ENCODE assay signal across 9 cellular contexts in genomic region chr1:109912873-109913272, GRCh38. TPM values are rescaled to one million over a fixed set of nuclear protein-coding genes. Genes with fewer than 3 reads are reported as not detected.
DNase-seq lines count a peak whose midpoint lies in the region; ATAC-seq and TF ChIP-seq lines count a peak whose summit lies in the region.
"Had no signal": no experiment of that assay in that cellular context is flagged by ENCODE, and none has a peak within 500 bp of the region (broad histone marks: within the 10 kb centered on the region; RNA-seq: fewer than 3 reads in every experiment).

No MANE protein-coding gene starts in this region.

- H3K36me3 Mint-ChIP-seq in MCF 10A (ENCODE audit: insufficient read depth, unreplicated experiment) (peaks cover 19% of the 10 kb centered on the region), naive B cell (peaks cover 0 to 7% of the 10 kb centered on the region in 2 donors)

- in situ Hi-C loops in mammary epithelial cell (cut with MboI; ENCODE audit: low sequenced_read_pairs in 2 of 2): loop anchor here in 1 of 2 donors (10.0 to 25.0 kb wide), 2 partner anchors 62 to 126 kb away; no protein-coding TSS in a partner anchor

- DNase-seq in MCF 10A (ENCODE audit: unreplicated experiment) (no peak), mammary epithelial cell (no peak), coronary artery (ENCODE audit: low spot score) (no peak), naive B cell (no peak), upper lobe of right lung (no peak), T-helper 9 cell (no peak)
- no peak for DNase-seq in stimulated activated naive CD4-positive, alpha-beta T cell (lab: John Stamatoyannopoulos, UW)
- DNase-seq: activated CD8-positive, alpha-beta memory T cell treated with anti-CD3 and anti-CD28 coated beads, Interleukin-2, amount 50 U/mL, for 4 hours had no signal

- peaks cover 43% of the 10 kb centered on the region for H3K79me2 ChIP-seq in mammary epithelial cell (ENCODE audit: insufficient read depth, low read length)

- dilution Hi-C loops in mammary epithelial cell (cut with HindIII; ENCODE audit: low sequenced_read_pairs): no loop called here

- no peaks in the 10 kb centered on the region for H3K27me3 ChIP-seq in mammary epithelial cell (ENCODE audit: insufficient read depth, low read length)
- H3K27me3 ChIP-seq in upper lobe of right lung: no peaks in the 10 kb centered on the region

- POLR2A ChIA-PET in MCF 10A (lab: Yijun Ruan, JAX): no interaction called here

- H3K27me3 Mint-ChIP-seq in MCF 10A (ENCODE audit: insufficient read depth, unreplicated experiment): no peaks in the 10 kb centered on the region
- H3K27me3 Mint-ChIP-seq in naive B cell: peaks cover 69 to 83% (median 81%) of the 10 kb centered on the region in 3 donors

- TF ChIP-seq CTCF in MCF 10A (IDR thresholded peaks at IDR 0.05; ENCODE audit: unreplicated experiment) (no peak), mammary epithelial cell (conservative IDR thresholded peaks at IDR 0.05 in 1 of 2, IDR thresholded peaks at IDR 0.05 in 1 of 2; ENCODE audit: extremely low read depth in 1 of 2, insufficient read depth in 1 of 2, low read depth in 1 of 2, low read length in 2 of 2) (no peak), coronary artery (IDR thresholded peaks at IDR 0.05) (no peak), upper lobe of right lung (IDR thresholded peaks at IDR 0.05) (no peak)

- no TSS peak for BruUV-seq in MCF 10A (replicated peaks; lab: Mats Ljungman, UMichigan)
- BruUV-seq in mammary epithelial cell (replicated peaks; lab: Mats Ljungman, UMichigan): no TSS peak

- peaks cover 21% of the 10 kb centered on the region for H3K4me1 ChIP-seq in mammary epithelial cell (ENCODE audit: insufficient read depth, low read length)
- H3K4me1 ChIP-seq in upper lobe of right lung: peaks cover 37% of the 10 kb centered on the region

- H3K4me3 ChIP-seq in mammary epithelial cell (replicated peaks in 1 of 3; ENCODE audit: insufficient read depth in 1 of 3, low read depth in 2 of 3, low read length in 3 of 3) (no peak overlapping the region), coronary artery (peak overlapping the region; percentile 82), upper lobe of right lung (peak overlapping the region; percentile 81)

- H2AFZ ChIP-seq in mammary epithelial cell (ENCODE audit: low read depth, low read length): no peak overlapping the region

- H3K27ac Mint-ChIP-seq in MCF 10A (ENCODE audit: low read depth, unreplicated experiment): peak overlapping the region; percentile 91
- H3K27ac Mint-ChIP-seq in naive B cell: no peak overlapping the region

- H3K36me3 ChIP-seq in mammary epithelial cell (ENCODE audit: insufficient read depth, low read length) (no peaks in the 10 kb centered on the region), upper lobe of right lung (peaks cover 33% of the 10 kb centered on the region)

- H3K27ac ChIP-seq in mammary epithelial cell (ENCODE audit: insufficient read depth, low read depth, low read length) (no peak overlapping the region), coronary artery (peak overlapping the region; percentile 44 to 94), upper lobe of right lung (peak overlapping the region; percentile 78)

- WGBS in mammary epithelial cell (ENCODE audit: low coverage, missing lambda C conversion rate): 0% methylated on average over 1 of the region's 1 CpG

- H3K9me3 Mint-ChIP-seq in MCF 10A (ENCODE audit: unreplicated experiment): no peaks in the 10 kb centered on the region
- no peaks in the 10 kb centered on the region for H3K9me3 Mint-ChIP-seq in naive B cell

- ATAC-seq in naive B cell (ENCODE audit: low read depth in 2 of 2): no peak
- no peak for ATAC-seq in upper lobe of right lung
- ATAC-seq in HG02623 (IDR thresholded peaks at IDR 0.05; ENCODE audit: unreplicated experiment): no peak

- intact Hi-C loops in MCF 10A (cut with micrococcal nuclease) (loop anchor here (5.0 kb wide), 2 partner anchors 121 to 136 kb away; no protein-coding TSS in a partner anchor), mammary epithelial cell (cut with micrococcal nuclease) (loop anchor here (2.0 to 10.0 kb wide), 2 partner anchors 66 to 368 kb away; partner anchors contain the start of gene GNAI3), upper lobe of right lung (cut with DNase I) (no loop called here)

- no peak overlapping the region for H3K4me2 ChIP-seq in mammary epithelial cell (ENCODE audit: insufficient read depth, low read depth, low read length)

- CTCF ChIA-PET in MCF 10A (lab: Yijun Ruan, JAX): no interaction called here
- CTCF ChIA-PET in mammary epithelial cell (lab: Charles Lee; ENCODE audit: low non-redundant PET): no interaction called here

- H3K9me3 ChIP-seq in mammary epithelial cell (replicated peaks; ENCODE audit: insufficient read depth, low read length) (no peaks in the 10 kb centered on the region), upper lobe of right lung (no peaks in the 10 kb centered on the region)

- H3K4me3 Mint-ChIP-seq in MCF 10A (ENCODE audit: unreplicated experiment): peak overlapping the region; percentile 73
- H3K4me3 Mint-ChIP-seq in naive B cell: peak overlapping the region in 5 of 8 donors; percentile 3 to 44 (median 26)

- no peaks in the 10 kb centered on the region for H4K20me1 ChIP-seq in mammary epithelial cell (ENCODE audit: insufficient read depth, low read length)

- H3K9ac ChIP-seq in mammary epithelial cell (ENCODE audit: insufficient read depth, low read length): no peak overlapping the region

- H3K4me1 Mint-ChIP-seq in MCF 10A (ENCODE audit: insufficient read depth, unreplicated experiment) (peaks cover 26% of the 10 kb centered on the region), naive B cell (peaks cover 13 to 25% (median 22%) of the 10 kb centered on the region in 3 donors)

RNA-seq across cellular contexts. Expression of gene CSF1, which starts 2.2 kb away (rescaled TPM):
- 6.3 and 11.7 TPM in 2 replicates for total RNA-seq in MCF 10A (2022)
- total RNA-seq in mammary epithelial cell: 10 to 100 TPM in 1 of 2 donors, 1 to 10 TPM in 1; 5.6 to 29.5 TPM
- 9.9 TPM for polyA plus RNA-seq in mammary epithelial cell
- polyA minus RNA-seq in mammary epithelial cell: 7.5 TPM
- polyA plus RNA-seq in naive B cell (ENCODE audit: low read depth in 6 of 6): under 1 TPM in 3 of 6 donors, not detected in 3; 0.23 to 0.60 (median 0.43) TPM
- total RNA-seq in upper lobe of right lung: 79.8 TPM

Comparison
In these comparisons a context has a peak if more than half of its experiments do, and no peak if none do; other contexts are left out.
1. H3K4me3 ChIP-seq: peak in coronary artery (single experiment) and upper lobe of right lung (single experiment); none in mammary epithelial cell (0 of 3).